ENCODE assay signal across 31 cellular contexts in the genomic region with DNA sequence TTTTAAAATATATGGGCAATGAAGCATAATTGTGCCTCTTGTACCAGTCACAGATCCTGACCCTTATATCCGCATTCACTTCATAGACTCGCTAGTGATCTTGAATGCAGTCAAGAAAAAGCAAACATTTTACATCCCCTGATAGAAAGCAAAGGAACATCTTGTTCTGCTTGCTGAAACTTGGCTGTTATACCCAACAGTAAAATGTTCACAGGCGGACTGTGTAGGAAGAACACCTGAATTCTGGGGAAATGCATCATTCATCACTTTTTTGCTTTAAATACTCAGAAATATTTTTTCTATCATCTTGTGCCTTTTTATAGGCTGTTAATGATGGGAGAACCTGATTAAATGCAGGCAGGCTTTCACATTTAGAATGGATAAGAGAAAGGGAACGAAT.
"Had no signal": no experiment of that assay in that cellular context is flagged by ENCODE, and none has a peak within 500 bp of the region (broad histone marks: within the 10 kb centered on the region; RNA-seq: fewer than 3 reads in every experiment).

No MANE protein-coding gene starts in this region.

- H3K4me3 ChIP-seq: left lung, lung, neural progenitor cell, sigmoid colon, spleen, testis, thyroid gland, transverse colon, upper lobe of right lung had no signal

- ATAC-seq: left colon; left lung; natural killer cell; right cardiac atrium; stimulated activated naive CD8-positive, alpha-beta T cell treated with anti-CD3 and anti-CD28 coated beads, Interleukin-15, amount 100 ng/mL, for 72 hours; upper lobe of right lung had no signal

- H3K9me3 ChIP-seq: neutrophil, sigmoid colon, testis, thyroid gland, upper lobe of right lung had no signal

- H3K36me3 ChIP-seq: left lung, neural progenitor cell, neutrophil, sigmoid colon, spleen, thyroid gland, transverse colon, upper lobe of right lung had no signal

- H3K27ac Mint-ChIP-seq: mesothelial cell of epicardium; naive B cell; natural killer cell; nephron progenitor cell; neural progenitor cell; stimulated activated memory B cell treated with anti-CD40 and anti-IgM and Interleukin-4, amounts not matched to agents 10 μg/mL and 1 μg/mL and 100 μg/mL, for 72 hours; stimulated activated naive CD8-positive, alpha-beta T cell treated with anti-CD3 and anti-CD28 coated beads, Interleukin-15, amount 100 ng/mL, for 72 hours had no signal

- H3K4me1 Mint-ChIP-seq: naive B cell; natural killer cell; nephron progenitor cell; stimulated activated naive CD8-positive, alpha-beta T cell treated with anti-CD3 and anti-CD28 coated beads, Interleukin-15, amount 100 ng/mL, for 72 hours had no signal

- DNase-seq: hippocampal formation; kidney; left colon; left lung; mesendoderm; naive B cell; natural killer cell; nephron progenitor cell; occipital lobe; retina; right cardiac atrium; sigmoid colon; small intestine; spleen; stimulated activated CD4-positive, alpha-beta T cell treated with anti-CD3 and anti-CD28 coated beads, Interleukin-1b, Interleukin-23, amount 100 ng/mL, for 48 hours; stimulated activated CD4-positive, alpha-beta T cell treated with anti-CD3 and anti-CD28 coated beads, Interleukin-2, amount 100 ng/mL, for 48 hours; stimulated activated CD4-positive, alpha-beta T cell treated with anti-CD3 and anti-CD28 coated beads, Interleukin-4, amount 100 ng/mL, for 4 hours; stimulated activated CD8-positive, alpha-beta memory T cell treated with anti-CD3 and anti-CD28 coated beads, Interleukin-4, amount 100 ng/mL, for 48 hours; stimulated activated naive CD4-positive, alpha-beta T cell treated with Interleukin-2 at 50 U/mL for 16 hours; stimulated activated naive CD8-positive, alpha-beta T cell treated with anti-CD3 and anti-CD28 coated beads, Interleukin-15, amount 100 ng/mL, for 72 hours; substantia nigra; testis; thyroid gland; transverse colon; upper lobe of right lung had no signal

- H3K4me1 ChIP-seq: left lung, neural progenitor cell, parathyroid adenoma, thyroid gland, transverse colon, upper lobe of right lung had no signal

- H3K9me3 Mint-ChIP-seq: stimulated activated memory B cell treated with anti-CD40 and anti-IgM and Interleukin-4, amounts not matched to agents 10 μg/mL and 1 μg/mL and 100 μg/mL, for 72 hours; stimulated activated naive CD8-positive, alpha-beta T cell treated with anti-CD3 and anti-CD28 coated beads, Interleukin-15, amount 100 ng/mL, for 72 hours had no signal

- H3K27ac ChIP-seq: left lung, neural progenitor cell, neutrophil, parathyroid adenoma, spleen, thyroid gland, transverse colon, upper lobe of right lung had no signal

- H3K4me3 Mint-ChIP-seq: mesothelial cell of epicardium; naive B cell; natural killer cell; nephron progenitor cell; neural progenitor cell; stimulated activated memory B cell treated with anti-CD40 and anti-IgM and Interleukin-4, amounts not matched to agents 10 μg/mL and 1 μg/mL and 100 μg/mL, for 72 hours; stimulated activated naive CD8-positive, alpha-beta T cell treated with anti-CD3 and anti-CD28 coated beads, Interleukin-15, amount 100 ng/mL, for 72 hours had no signal

- H3K36me3 Mint-ChIP-seq: mesothelial cell of epicardium; natural killer cell; neural progenitor cell; stimulated activated memory B cell treated with anti-CD40 and anti-IgM and Interleukin-4, amounts not matched to agents 10 μg/mL and 1 μg/mL and 100 μg/mL, for 72 hours had no signal

- H3K27me3 ChIP-seq: left lung, neural progenitor cell, neutrophil, sigmoid colon, spleen, testis, thyroid gland, transverse colon, upper lobe of right lung had no signal

- H3K27me3 Mint-ChIP-seq: stimulated activated memory B cell treated with anti-CD40 and anti-IgM and Interleukin-4, amounts not matched to agents 10 μg/mL and 1 μg/mL and 100 μg/mL, for 72 hours; stimulated activated naive CD8-positive, alpha-beta T cell treated with anti-CD3 and anti-CD28 coated beads, Interleukin-15, amount 100 ng/mL, for 72 hours had no signal
